ENCODE assay signal across 9 cellular contexts in genomic region chr10:28326516-28327493, GRCh38. TPM values are rescaled to one million over a fixed set of nuclear protein-coding genes. Genes with fewer than 3 reads are reported as not detected.
DNase-seq lines count a peak whose midpoint lies in the region; ATAC-seq and TF ChIP-seq lines count a peak whose summit lies in the region.
"Had no signal": no experiment of that assay in that cellular context is flagged by ENCODE, and none has a peak within 500 bp of the region (broad histone marks: within the 10 kb centered on the region; RNA-seq: fewer than 3 reads in every experiment).

No MANE protein-coding gene starts in this region.

- H3K4me1 Mint-ChIP-seq in stimulated activated naive CD8-positive, alpha-beta T cell treated with anti-CD3 and anti-CD28 coated beads, Interleukin-15, Interleukin-2, amounts not matched to agents 100 ng/mL and 50 ng/mL, for 24 hours (ENCODE audit: low read depth), result peaks cover 63% of the 10 kb centered on the region

- no peak for TF ChIP-seq CTCF in cardiac fibroblast (IDR thresholded peaks at IDR 0.05; ENCODE audit: low read depth, low read length)

- H3K9me3 Mint-ChIP-seq in stimulated activated naive CD8-positive, alpha-beta T cell treated with anti-CD3 and anti-CD28 coated beads, Interleukin-15, Interleukin-2, amounts not matched to agents 100 ng/mL and 50 ng/mL, for 24 hours, result no peaks in the 10 kb centered on the region
- H3K9me3 Mint-ChIP-seq: T-helper 2 cell treated with Interferon-gamma antibody and Interleukin-4, amounts not matched to agents 5 μg/mL and 100 μg/mL, for 36 hours had no signal

- peak overlapping the region; percentile 12 for H3K27ac Mint-ChIP-seq in stimulated activated naive CD8-positive, alpha-beta T cell treated with anti-CD3 and anti-CD28 coated beads, Interleukin-15, Interleukin-2, amounts not matched to agents 100 ng/mL and 50 ng/mL, for 24 hours
- H3K27ac Mint-ChIP-seq: T-helper 2 cell treated with Interferon-gamma antibody and Interleukin-4, amounts not matched to agents 5 μg/mL and 100 μg/mL, for 36 hours had no signal

- DNase-seq in NCI-H82 (lab: John Stamatoyannopoulos, UW), result peak; percentile 73
- peak; percentile 39 to 69 for DNase-seq in cardiac fibroblast (ENCODE audit: low read depth in 2 of 2)
- no peak for DNase-seq in left lobe of liver (ENCODE audit: low spot score)
- DNase-seq in DMS153 (lab: John Stamatoyannopoulos, UW), result no peak
- DNase-seq in HK-2 (ENCODE audit: unreplicated experiment), result no peak
- no peak for DNase-seq in T1000 (lab: John Stamatoyannopoulos, UW)

- H3K4me3 ChIP-seq in cardiac fibroblast (replicated peaks in 1 of 2; ENCODE audit: low read depth in 2 of 2, low read length in 2 of 2), result no peak overlapping the region

- no peaks in the 10 kb centered on the region for H3K27me3 Mint-ChIP-seq in stimulated activated naive CD8-positive, alpha-beta T cell treated with anti-CD3 and anti-CD28 coated beads, Interleukin-15, Interleukin-2, amounts not matched to agents 100 ng/mL and 50 ng/mL, for 24 hours

- ATAC-seq in left lobe of liver, result peak; percentile 31
- ATAC-seq in GM18870 (IDR thresholded peaks at IDR 0.05; ENCODE audit: unreplicated experiment), result no peak

- H3K36me3 Mint-ChIP-seq in stimulated activated naive CD8-positive, alpha-beta T cell treated with anti-CD3 and anti-CD28 coated beads, Interleukin-15, Interleukin-2, amounts not matched to agents 100 ng/mL and 50 ng/mL, for 24 hours (ENCODE audit: low read depth), result no peaks in the 10 kb centered on the region

- peak overlapping the region; percentile 38 for H3K4me3 Mint-ChIP-seq in stimulated activated naive CD8-positive, alpha-beta T cell treated with anti-CD3 and anti-CD28 coated beads, Interleukin-15, Interleukin-2, amounts not matched to agents 100 ng/mL and 50 ng/mL, for 24 hours
- H3K4me3 Mint-ChIP-seq: T-helper 2 cell treated with Interferon-gamma antibody and Interleukin-4, amounts not matched to agents 5 μg/mL and 100 μg/mL, for 36 hours had no signal

RNA-seq across cellular contexts. Expression of gene MPP7, which starts 23.9 kb away (rescaled TPM):
- total RNA-seq in left lobe of liver, result 1.4 TPM

Comparison
In these comparisons a context has a peak if more than half of its experiments do, and no peak if none do; other contexts are left out.
1. DNase-seq: peak in NCI-H82 (single experiment) and cardiac fibroblast (2 of 2); none in left lobe of liver (single experiment), DMS153 (single experiment), HK-2 (single experiment) and T1000 (single experiment).